ENCODE assay signal across 2 cellular contexts in genomic region chr2:46816846-46817726, GRCh38.
TF ChIP-seq lines count a peak whose summit lies in the region.

No MANE protein-coding gene starts in this region.

TF ChIP-seq in Ishikawa, 13 proteins besides CTCF, POLR2A, EP300 and RAD21 (continued from another document):
- TF ChIP-seq REST (IDR thresholded peaks at IDR 0.05; ENCODE audit: low read depth) (peak; percentile 68), TEAD4 (IDR thresholded peaks at IDR 0.05) (no peak)

TF ChIP-seq in HepG2, 621 proteins besides CTCF, POLR2A, EP300 and RAD21 (continued from another document):
- TF ChIP-seq E2F1 (CRISPR knock-in tag; IDR thresholded peaks at IDR 0.05): no peak
- no peak for TF ChIP-seq DNMT1 (CRISPR knock-in tag; IDR thresholded peaks at IDR 0.05)
- TF ChIP-seq ZNF496 (CRISPR knock-in tag; IDR thresholded peaks at IDR 0.05; ENCODE audit: insufficient replicate concordance): no peak
- TF ChIP-seq E2F5 (CRISPR knock-in tag; conservative IDR thresholded peaks at IDR 0.05): no peak
- TF ChIP-seq ZBTB34 (CRISPR knock-in tag; IDR thresholded peaks at IDR 0.05): no peak
- no peak for TF ChIP-seq ZNF333 (CRISPR knock-in tag; IDR thresholded peaks at IDR 0.05; ENCODE audit: borderline replicate concordance)
- no peak for TF ChIP-seq ELF4 (CRISPR knock-in tag; IDR thresholded peaks at IDR 0.05; ENCODE audit: borderline replicate concordance)
- no peak for TF ChIP-seq KMT2A (CRISPR knock-in tag; IDR thresholded peaks at IDR 0.05)
- no peak for TF ChIP-seq ZNF879 (CRISPR knock-in tag; IDR thresholded peaks at IDR 0.05)
- TF ChIP-seq HIVEP1 (CRISPR knock-in tag; IDR thresholded peaks at IDR 0.05): no peak
TF ChIP-seq in HepG2: peak in this region for 0.
